In the genomic region with DNA sequence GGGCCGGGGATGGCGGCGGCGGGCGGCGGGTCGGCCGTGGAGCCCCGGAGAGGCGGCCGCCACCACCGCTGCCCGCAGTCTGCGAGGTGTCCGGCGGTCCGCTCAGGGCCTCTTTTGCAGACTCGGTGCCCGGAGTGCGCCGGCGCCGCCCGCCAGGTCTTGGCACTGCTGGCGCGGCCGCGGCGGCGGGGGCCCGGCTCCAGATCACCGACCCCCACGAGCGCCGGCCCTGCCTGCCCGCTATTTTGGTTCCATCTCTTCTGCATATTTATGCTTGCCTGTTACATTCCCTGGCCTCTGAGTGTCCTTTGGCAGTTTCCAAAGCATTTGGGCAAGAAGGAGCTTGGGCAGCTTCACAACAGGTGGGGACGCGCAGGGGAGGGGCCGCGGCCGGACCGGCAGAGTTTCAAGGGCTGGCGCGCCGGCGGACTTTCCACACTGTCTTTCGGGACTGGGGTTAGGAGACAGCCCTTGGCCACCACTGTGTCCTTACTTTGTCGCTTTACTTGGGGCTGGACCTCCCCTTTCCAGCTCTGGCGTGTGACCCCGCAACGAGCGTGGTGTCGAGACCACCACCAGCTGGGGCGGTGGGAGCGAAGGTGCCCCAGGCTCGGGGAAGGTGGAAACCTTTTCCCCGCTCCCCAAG, we compare ENCODE assay signal across 1 cellular context.
A peak's percentile ranks its signal among the peaks of the same experiment; 100 is the strongest.
TF ChIP-seq lines count a peak whose summit lies in the region.

No MANE protein-coding gene starts in this region.

TF ChIP-seq in GM12878, 131 proteins besides CTCF, POLR2A, EP300 and RAD21:
- TF ChIP-seq, protein P1, sequence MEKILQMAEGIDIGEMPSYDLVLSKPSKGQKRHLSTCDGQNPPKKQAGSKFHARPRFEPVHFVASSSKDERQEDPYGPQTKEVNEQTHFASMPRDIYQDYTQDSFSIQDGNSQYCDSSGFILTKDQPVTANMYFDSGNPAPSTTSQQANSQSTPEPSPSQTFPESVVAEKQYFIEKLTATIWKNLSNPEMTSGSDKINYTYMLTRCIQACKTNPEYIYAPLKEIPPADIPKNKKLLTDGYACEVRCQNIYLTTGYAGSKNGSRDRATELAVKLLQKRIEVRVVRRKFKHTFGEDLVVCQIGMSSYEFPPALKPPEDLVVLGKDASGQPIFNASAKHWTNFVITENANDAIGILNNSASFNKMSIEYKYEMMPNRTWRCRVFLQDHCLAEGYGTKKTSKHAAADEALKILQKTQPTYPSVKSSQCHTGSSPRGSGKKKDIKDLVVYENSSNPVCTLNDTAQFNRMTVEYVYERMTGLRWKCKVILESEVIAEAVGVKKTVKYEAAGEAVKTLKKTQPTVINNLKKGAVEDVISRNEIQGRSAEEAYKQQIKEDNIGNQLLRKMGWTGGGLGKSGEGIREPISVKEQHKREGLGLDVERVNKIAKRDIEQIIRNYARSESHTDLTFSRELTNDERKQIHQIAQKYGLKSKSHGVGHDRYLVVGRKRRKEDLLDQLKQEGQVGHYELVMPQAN (conservative IDR thresholded peaks at IDR 0.05), result 0 out of 2 replicates have a peak, but pooled peaks have one; percentile 25
- TF ChIP-seq, protein P2, sequence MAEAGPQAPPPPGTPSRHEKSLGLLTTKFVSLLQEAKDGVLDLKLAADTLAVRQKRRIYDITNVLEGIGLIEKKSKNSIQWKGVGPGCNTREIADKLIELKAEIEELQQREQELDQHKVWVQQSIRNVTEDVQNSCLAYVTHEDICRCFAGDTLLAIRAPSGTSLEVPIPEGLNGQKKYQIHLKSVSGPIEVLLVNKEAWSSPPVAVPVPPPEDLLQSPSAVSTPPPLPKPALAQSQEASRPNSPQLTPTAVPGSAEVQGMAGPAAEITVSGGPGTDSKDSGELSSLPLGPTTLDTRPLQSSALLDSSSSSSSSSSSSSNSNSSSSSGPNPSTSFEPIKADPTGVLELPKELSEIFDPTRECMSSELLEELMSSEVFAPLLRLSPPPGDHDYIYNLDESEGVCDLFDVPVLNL (IDR thresholded peaks at IDR 0.05; ENCODE audit: low read depth, low read length), result no peak
- TF ChIP-seq DPF2 (IDR thresholded peaks at IDR 0.05) (peak; percentile 45), HDAC6 (IDR thresholded peaks at IDR 0.05; ENCODE audit: unreplicated experiment) (no peak), CREB1 (IDR thresholded peaks at IDR 0.05; ENCODE audit: low read depth) (0 out of 2 replicates have a peak, but pooled peaks have one; percentile 14), LARP7 (IDR thresholded peaks at IDR 0.05) (peak; percentile 72; the same call in 1 of the 2 replicates), NFXL1 (IDR thresholded peaks at IDR 0.05; ENCODE audit: borderline replicate concordance) (no peak), ESRRA (IDR thresholded peaks at IDR 0.05; ENCODE audit: low read length) (no peak), SIN3A (IDR thresholded peaks at IDR 0.05; ENCODE audit: low read depth, low read length) (peak; percentile 48; the same call in 1 of the 2 replicates), MYB (IDR thresholded peaks at IDR 0.05; ENCODE audit: borderline replicate concordance, low read depth, low read length) (no peak), MTA3 (IDR thresholded peaks at IDR 0.05; ENCODE audit: borderline replicate concordance, low read length) (no peak), KLF5 (IDR thresholded peaks at IDR 0.05; ENCODE audit: partially characterized antibody) (no peak), ZNF217 (IDR thresholded peaks at IDR 0.05) (0 out of 2 replicates have a peak, but pooled peaks have one; percentile 16), IKZF1 (conservative IDR thresholded peaks at IDR 0.05) (peak; percentile 4; the same call in 1 of the 2 replicates), ZBED1 (IDR thresholded peaks at IDR 0.05; ENCODE audit: borderline replicate concordance) (no peak), GATAD2B (conservative IDR thresholded peaks at IDR 0.05; ENCODE audit: low read depth) (peak; percentile 20)
- TF ChIP-seq, protein P3, sequence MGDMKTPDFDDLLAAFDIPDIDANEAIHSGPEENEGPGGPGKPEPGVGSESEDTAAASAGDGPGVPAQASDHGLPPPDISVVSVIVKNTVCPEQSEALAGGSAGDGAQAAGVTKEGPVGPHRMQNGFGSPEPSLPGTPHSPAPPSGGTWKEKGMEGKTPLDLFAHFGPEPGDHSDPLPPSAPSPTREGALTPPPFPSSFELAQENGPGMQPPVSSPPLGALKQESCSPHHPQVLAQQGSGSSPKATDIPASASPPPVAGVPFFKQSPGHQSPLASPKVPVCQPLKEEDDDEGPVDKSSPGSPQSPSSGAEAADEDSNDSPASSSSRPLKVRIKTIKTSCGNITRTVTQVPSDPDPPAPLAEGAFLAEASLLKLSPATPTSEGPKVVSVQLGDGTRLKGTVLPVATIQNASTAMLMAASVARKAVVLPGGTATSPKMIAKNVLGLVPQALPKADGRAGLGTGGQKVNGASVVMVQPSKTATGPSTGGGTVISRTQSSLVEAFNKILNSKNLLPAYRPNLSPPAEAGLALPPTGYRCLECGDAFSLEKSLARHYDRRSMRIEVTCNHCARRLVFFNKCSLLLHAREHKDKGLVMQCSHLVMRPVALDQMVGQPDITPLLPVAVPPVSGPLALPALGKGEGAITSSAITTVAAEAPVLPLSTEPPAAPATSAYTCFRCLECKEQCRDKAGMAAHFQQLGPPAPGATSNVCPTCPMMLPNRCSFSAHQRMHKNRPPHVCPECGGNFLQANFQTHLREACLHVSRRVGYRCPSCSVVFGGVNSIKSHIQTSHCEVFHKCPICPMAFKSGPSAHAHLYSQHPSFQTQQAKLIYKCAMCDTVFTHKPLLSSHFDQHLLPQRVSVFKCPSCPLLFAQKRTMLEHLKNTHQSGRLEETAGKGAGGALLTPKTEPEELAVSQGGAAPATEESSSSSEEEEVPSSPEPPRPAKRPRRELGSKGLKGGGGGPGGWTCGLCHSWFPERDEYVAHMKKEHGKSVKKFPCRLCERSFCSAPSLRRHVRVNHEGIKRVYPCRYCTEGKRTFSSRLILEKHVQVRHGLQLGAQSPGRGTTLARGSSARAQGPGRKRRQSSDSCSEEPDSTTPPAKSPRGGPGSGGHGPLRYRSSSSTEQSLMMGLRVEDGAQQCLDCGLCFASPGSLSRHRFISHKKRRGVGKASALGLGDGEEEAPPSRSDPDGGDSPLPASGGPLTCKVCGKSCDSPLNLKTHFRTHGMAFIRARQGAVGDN (IDR thresholded peaks at IDR 0.05), result 0 out of 2 replicates have a peak, but pooled peaks have one; percentile 18
- TF ChIP-seq, protein P4, sequence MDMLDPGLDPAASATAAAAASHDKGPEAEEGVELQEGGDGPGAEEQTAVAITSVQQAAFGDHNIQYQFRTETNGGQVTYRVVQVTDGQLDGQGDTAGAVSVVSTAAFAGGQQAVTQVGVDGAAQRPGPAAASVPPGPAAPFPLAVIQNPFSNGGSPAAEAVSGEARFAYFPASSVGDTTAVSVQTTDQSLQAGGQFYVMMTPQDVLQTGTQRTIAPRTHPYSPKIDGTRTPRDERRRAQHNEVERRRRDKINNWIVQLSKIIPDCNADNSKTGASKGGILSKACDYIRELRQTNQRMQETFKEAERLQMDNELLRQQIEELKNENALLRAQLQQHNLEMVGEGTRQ (IDR thresholded peaks at IDR 0.05; ENCODE audit: borderline replicate concordance, low read depth, low read length), result no peak
- TF ChIP-seq, protein P5, sequence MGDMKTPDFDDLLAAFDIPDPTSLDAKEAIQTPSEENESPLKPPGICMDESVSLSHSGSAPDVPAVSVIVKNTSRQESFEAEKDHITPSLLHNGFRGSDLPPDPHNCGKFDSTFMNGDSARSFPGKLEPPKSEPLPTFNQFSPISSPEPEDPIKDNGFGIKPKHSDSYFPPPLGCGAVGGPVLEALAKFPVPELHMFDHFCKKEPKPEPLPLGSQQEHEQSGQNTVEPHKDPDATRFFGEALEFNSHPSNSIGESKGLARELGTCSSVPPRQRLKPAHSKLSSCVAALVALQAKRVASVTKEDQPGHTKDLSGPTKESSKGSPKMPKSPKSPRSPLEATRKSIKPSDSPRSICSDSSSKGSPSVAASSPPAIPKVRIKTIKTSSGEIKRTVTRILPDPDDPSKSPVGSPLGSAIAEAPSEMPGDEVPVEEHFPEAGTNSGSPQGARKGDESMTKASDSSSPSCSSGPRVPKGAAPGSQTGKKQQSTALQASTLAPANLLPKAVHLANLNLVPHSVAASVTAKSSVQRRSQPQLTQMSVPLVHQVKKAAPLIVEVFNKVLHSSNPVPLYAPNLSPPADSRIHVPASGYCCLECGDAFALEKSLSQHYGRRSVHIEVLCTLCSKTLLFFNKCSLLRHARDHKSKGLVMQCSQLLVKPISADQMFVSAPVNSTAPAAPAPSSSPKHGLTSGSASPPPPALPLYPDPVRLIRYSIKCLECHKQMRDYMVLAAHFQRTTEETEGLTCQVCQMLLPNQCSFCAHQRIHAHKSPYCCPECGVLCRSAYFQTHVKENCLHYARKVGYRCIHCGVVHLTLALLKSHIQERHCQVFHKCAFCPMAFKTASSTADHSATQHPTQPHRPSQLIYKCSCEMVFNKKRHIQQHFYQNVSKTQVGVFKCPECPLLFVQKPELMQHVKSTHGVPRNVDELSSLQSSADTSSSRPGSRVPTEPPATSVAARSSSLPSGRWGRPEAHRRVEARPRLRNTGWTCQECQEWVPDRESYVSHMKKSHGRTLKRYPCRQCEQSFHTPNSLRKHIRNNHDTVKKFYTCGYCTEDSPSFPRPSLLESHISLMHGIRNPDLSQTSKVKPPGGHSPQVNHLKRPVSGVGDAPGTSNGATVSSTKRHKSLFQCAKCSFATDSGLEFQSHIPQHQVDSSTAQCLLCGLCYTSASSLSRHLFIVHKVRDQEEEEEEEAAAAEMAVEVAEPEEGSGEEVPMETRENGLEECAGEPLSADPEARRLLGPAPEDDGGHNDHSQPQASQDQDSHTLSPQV (IDR thresholded peaks at IDR 0.05), result no peak
- TF ChIP-seq, protein P6, sequence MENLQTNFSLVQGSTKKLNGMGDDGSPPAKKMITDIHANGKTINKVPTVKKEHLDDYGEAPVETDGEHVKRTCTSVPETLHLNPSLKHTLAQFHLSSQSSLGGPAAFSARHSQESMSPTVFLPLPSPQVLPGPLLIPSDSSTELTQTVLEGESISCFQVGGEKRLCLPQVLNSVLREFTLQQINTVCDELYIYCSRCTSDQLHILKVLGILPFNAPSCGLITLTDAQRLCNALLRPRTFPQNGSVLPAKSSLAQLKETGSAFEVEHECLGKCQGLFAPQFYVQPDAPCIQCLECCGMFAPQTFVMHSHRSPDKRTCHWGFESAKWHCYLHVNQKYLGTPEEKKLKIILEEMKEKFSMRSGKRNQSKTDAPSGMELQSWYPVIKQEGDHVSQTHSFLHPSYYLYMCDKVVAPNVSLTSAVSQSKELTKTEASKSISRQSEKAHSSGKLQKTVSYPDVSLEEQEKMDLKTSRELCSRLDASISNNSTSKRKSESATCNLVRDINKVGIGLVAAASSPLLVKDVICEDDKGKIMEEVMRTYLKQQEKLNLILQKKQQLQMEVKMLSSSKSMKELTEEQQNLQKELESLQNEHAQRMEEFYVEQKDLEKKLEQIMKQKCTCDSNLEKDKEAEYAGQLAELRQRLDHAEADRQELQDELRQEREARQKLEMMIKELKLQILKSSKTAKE (IDR thresholded peaks at IDR 0.05; ENCODE audit: low read depth, poor library complexity, severe bottlenecking), result no peak
